3 cellular contexts compared by ENCODE assay signal in genomic region chr5:133229931-133230664, GRCh38.
TF ChIP-seq lines count a peak whose summit lies in the region.

No MANE protein-coding gene starts in this region.

TF ChIP-seq in A549, 52 proteins besides CTCF, POLR2A, EP300 and RAD21 (continued from another document):
- TF ChIP-seq EHMT2 (IDR thresholded peaks at IDR 0.05; ENCODE audit: low read depth) (no peak), BHLHE40 (IDR thresholded peaks at IDR 0.05; ENCODE audit: low read depth, low read length) (no peak), CBX2 (IDR thresholded peaks at IDR 0.05; ENCODE audit: borderline replicate concordance, low read depth) (no peak), HDAC2 (IDR thresholded peaks at IDR 0.05) (no peak), HOXA7 (CRISPR knock-in tag; IDR thresholded peaks at IDR 0.05) (no peak), RARB (CRISPR knock-in tag; IDR thresholded peaks at IDR 0.05) (no peak), USF2 (IDR thresholded peaks at IDR 0.05) (no peak), ZNF302 (CRISPR knock-in tag; IDR thresholded peaks at IDR 0.05) (no peak), MAX (IDR thresholded peaks at IDR 0.05) (no peak), PHF8 (IDR thresholded peaks at IDR 0.05; ENCODE audit: borderline replicate concordance, low read depth) (no peak), NR3C1 (IDR thresholded peaks at IDR 0.05) (no peak)

TF ChIP-seq in IMR-90, 13 proteins besides CTCF, POLR2A, EP300 and RAD21 (continued from another document):
- TF ChIP-seq MXI1 (IDR thresholded peaks at IDR 0.05; ENCODE audit: borderline replicate concordance, low read depth, low read length) (no peak), ELK1 (IDR thresholded peaks at IDR 0.05; ENCODE audit: borderline replicate concordance, low read depth, low read length) (no peak), BHLHE40 (IDR thresholded peaks at IDR 0.05; ENCODE audit: low read depth, low read length) (no peak), MAZ (IDR thresholded peaks at IDR 0.05; ENCODE audit: borderline replicate concordance, low read depth, low read length) (no peak), USF2 (IDR thresholded peaks at IDR 0.05; ENCODE audit: low read depth, low read length) (no peak), SMC3 (IDR thresholded peaks at IDR 0.05; ENCODE audit: low read depth, low read length) (no peak), FOS (IDR thresholded peaks at IDR 0.05; ENCODE audit: low read depth, low read length) (no peak), RFX5 (IDR thresholded peaks at IDR 0.05; ENCODE audit: low read depth, low read length) (no peak)

TF ChIP-seq in K562, 482 proteins besides CTCF, POLR2A, EP300 and RAD21:
- TF ChIP-seq E2F6 (IDR thresholded peaks at IDR 0.05; ENCODE audit: borderline replicate concordance in 1 of 2, extremely low read depth in 1 of 2, insufficient read depth in 1 of 2, insufficient read length in 1 of 2, low read depth in 1 of 2, low read length in 1 of 2, poor library complexity in 1 of 2, severe bottlenecking in 1 of 2) = no peak
- TF ChIP-seq SETDB1 (IDR thresholded peaks at IDR 0.05; ENCODE audit: low read length) = no peak
- TF ChIP-seq ZNF318 (IDR thresholded peaks at IDR 0.05; ENCODE audit: borderline replicate concordance in 1 of 2, low read depth in 1 of 2) = no peak
